Comparison of ENCODE assay signal across 8 cellular contexts in genomic region chr19:1169921-1170885, GRCh38. TPM values are rescaled to one million over a fixed set of nuclear protein-coding genes. Genes with fewer than 3 reads are reported as not detected.
A peak's percentile ranks its signal among the peaks of the same experiment; 100 is the strongest.
DNase-seq lines count a peak whose midpoint lies in the region; ATAC-seq, FAIRE-seq and TF ChIP-seq lines count a peak whose summit lies in the region.

No MANE protein-coding gene starts in this region.

- TF ChIP-seq RAD21 in SK-N-SH (IDR thresholded peaks at IDR 0.05; ENCODE audit: low read length), result no peak

- H3K4me3 ChIP-seq in SK-N-SH (ENCODE audit: low read depth in 2 of 2, low read length in 1 of 2), result peak overlapping the region; percentile 37 to 39; a peak in 3 of 4 replicates
- H3K4me3 ChIP-seq in esophagus squamous epithelium, result peak overlapping the region in 3 of 4 donors; percentile 38 to 87 (median 44)
- no peak overlapping the region for H3K4me3 ChIP-seq in psoas muscle

- peak overlapping the region; percentile 73 for H3K4me2 ChIP-seq in SK-N-SH

- no peak for TF ChIP-seq CTCF in D721Med (IDR thresholded peaks at IDR 0.05; ENCODE audit: insufficient read depth, missing control alignments)
- TF ChIP-seq CTCF in SK-N-SH (IDR thresholded peaks at IDR 0.05), result no peak
- TF ChIP-seq CTCF in esophagus squamous epithelium (IDR thresholded peaks at IDR 0.05), result no peak
- TF ChIP-seq CTCF in psoas muscle (IDR thresholded peaks at IDR 0.05), result no peak

- peak; percentile 89 for DNase-seq in D721Med (ENCODE audit: insufficient read length, low spot score)
- peak; percentile 87 for DNase-seq in SK-N-SH
- no peak for DNase-seq in esophagus squamous epithelium (lab: John Stamatoyannopoulos, UW)
- DNase-seq in psoas muscle, result peak; percentile 68 to 81
- DNase-seq in NCI-H187 (lab: John Stamatoyannopoulos, UW), result no peak

- no peaks in the 10 kb centered on the region for H3K9me3 ChIP-seq in SK-N-SH
- no peaks in the 10 kb centered on the region for H3K9me3 ChIP-seq in esophagus squamous epithelium
- no peaks in the 10 kb centered on the region for H3K9me3 ChIP-seq in psoas muscle

- TF ChIP-seq EP300 in SK-N-SH (IDR thresholded peaks at IDR 0.05; ENCODE audit: borderline replicate concordance in 1 of 2, low read depth in 1 of 2, low read length in 1 of 2), result no peak

- H3K79me2 ChIP-seq in SK-N-SH (ENCODE audit: insufficient read depth), result peaks cover 83% of the 10 kb centered on the region

- CTCF ChIA-PET in SK-N-SH (lab: Yijun Ruan, JAX), result interaction anchor here (1.3 kb wide), 1 partner anchor 52 kb away, joined by 3 read pairs; no protein-coding TSS in a partner anchor

- H3F3A ChIP-seq in SK-N-SH (replicated peaks; ENCODE audit: insufficient read depth), result peaks cover 13% of the 10 kb centered on the region

- peaks cover 25% of the 10 kb centered on the region for H4K20me1 ChIP-seq in SK-N-SH (ENCODE audit: insufficient read depth)

- no peaks in the 10 kb centered on the region for H3K27me3 ChIP-seq in SK-N-SH (ENCODE audit: insufficient read depth)
- H3K27me3 ChIP-seq in esophagus squamous epithelium, result no peaks in the 10 kb centered on the region
- no peaks in the 10 kb centered on the region for H3K27me3 ChIP-seq in psoas muscle (ENCODE audit: insufficient read depth in 3 of 3, low read length in 2 of 3)

- WGBS in SK-N-SH (ENCODE audit: low lambda C conversion rate), result 69% methylated on average over 32 of the region's 52 CpGs
- 49 to 70% methylated on average over 18 to 29 of the region's 52 CpGs for WGBS in esophagus squamous epithelium, 2 donors
- 84% methylated on average over 52 of the region's 52 CpGs for WGBS in psoas muscle, 3 donors

- intact Hi-C loops in esophagus squamous epithelium (cut with DNase I), result loop anchor here (10.0 kb wide), 1 partner anchor 55 kb away; no protein-coding TSS in a partner anchor
- intact Hi-C loops in psoas muscle (cut with DNase I), result loop anchor here in 1 of 2 donors (5.0 kb wide), 1 partner anchor 38 kb away; no protein-coding TSS in a partner anchor

- no peaks in the 10 kb centered on the region for H3K9me2 ChIP-seq in SK-N-SH

- POLR2A ChIA-PET in SK-N-SH (lab: Yijun Ruan, JAX), result no interaction called here

- peak; percentile 69 for FAIRE-seq in D721Med (lab: Jason Lieb, UNC)

- H2AFZ ChIP-seq in SK-N-SH (ENCODE audit: low read depth), result no peak overlapping the region

- ATAC-seq in psoas muscle, result no peak
- ATAC-seq in HG02938 (IDR thresholded peaks at IDR 0.05; ENCODE audit: unreplicated experiment), result no peak
- no peak for ATAC-seq in GM21619 (IDR thresholded peaks at IDR 0.05; ENCODE audit: unreplicated experiment)
- no peak for ATAC-seq in GM21576 (IDR thresholded peaks at IDR 0.05; ENCODE audit: unreplicated experiment)

- H3K36me3 ChIP-seq in SK-N-SH (replicated peaks in 1 of 2; ENCODE audit: control insufficient read depth in 1 of 2, insufficient read depth in 2 of 2, low read length in 1 of 2) (peaks cover 0 to 5% of the 10 kb centered on the region in 2 experiments), esophagus squamous epithelium (peaks cover 0 to 22% (median 0%) of the 10 kb centered on the region in 3 donors), psoas muscle (ENCODE audit: insufficient read depth in 1 of 2, low read depth in 1 of 2) (no peaks in the 10 kb centered on the region)

- TF ChIP-seq POLR2A in esophagus squamous epithelium (IDR thresholded peaks at IDR 0.05), result no peak

- H3K9ac ChIP-seq in SK-N-SH, result peak overlapping the region; percentile 45; the same call in 1 of the 2 replicates

- H3K4me1 ChIP-seq in SK-N-SH (ENCODE audit: control insufficient read depth in 1 of 2, insufficient read depth in 2 of 2, low read depth in 1 of 2, low read length in 1 of 2), result peaks cover 29 to 31% of the 10 kb centered on the region in 2 experiments; a peak in 3 of 4 replicates
- peaks cover 60 to 88% (median 62%) of the 10 kb centered on the region in 3 donors for H3K4me1 ChIP-seq in esophagus squamous epithelium
- H3K4me1 ChIP-seq in psoas muscle, result peaks cover 19% of the 10 kb centered on the region

- H3K27ac ChIP-seq in SK-N-SH (ENCODE audit: low read depth in 2 of 2, low read length in 1 of 2), result peak overlapping the region; percentile 53 to 69
- H3K27ac ChIP-seq in esophagus squamous epithelium, result peak overlapping the region; percentile 89 to 100 (median 96)
- peak overlapping the region; percentile 46 for H3K27ac ChIP-seq in psoas muscle

TF ChIP-seq in SK-N-SH, 30 proteins besides CTCF, POLR2A, EP300 and RAD21:
- TF ChIP-seq TAF1 (IDR thresholded peaks at IDR 0.05; ENCODE audit: borderline replicate concordance, low read depth, low read length), result peak; percentile 40; the same call in 1 of the 2 replicates
- TF ChIP-seq USF1 (IDR thresholded peaks at IDR 0.05; ENCODE audit: borderline replicate concordance, low read depth), result peak; percentile 95
- TF ChIP-seq, protein P1, sequence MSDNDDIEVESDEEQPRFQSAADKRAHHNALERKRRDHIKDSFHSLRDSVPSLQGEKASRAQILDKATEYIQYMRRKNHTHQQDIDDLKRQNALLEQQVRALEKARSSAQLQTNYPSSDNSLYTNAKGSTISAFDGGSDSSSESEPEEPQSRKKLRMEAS (IDR thresholded peaks at IDR 0.05; ENCODE audit: low read depth), result peak; percentile 84
- no peak for TF ChIP-seq TEAD4 (IDR thresholded peaks at IDR 0.05; ENCODE audit: borderline replicate concordance, insufficient read depth)
- peak; percentile 42 for TF ChIP-seq CHD2 (IDR thresholded peaks at IDR 0.05; ENCODE audit: low read length, partially characterized antibody)
- TF ChIP-seq USF2 (IDR thresholded peaks at IDR 0.05; ENCODE audit: borderline replicate concordance, low read depth, low read length), result peak; percentile 93
- no peak for TF ChIP-seq FOSL2 (IDR thresholded peaks at IDR 0.05; ENCODE audit: borderline replicate concordance, low read depth)
- peak; percentile 85 for TF ChIP-seq MXI1 (IDR thresholded peaks at IDR 0.05; ENCODE audit: low read depth, low read length)
- peak; percentile 62 for TF ChIP-seq GATA2 (CRISPR knock-in tag; IDR thresholded peaks at IDR 0.05)
- TF ChIP-seq RCOR1 (IDR thresholded peaks at IDR 0.05; ENCODE audit: low read length), result no peak

RNA-seq across cellular contexts. Expression of gene SBNO2, which starts 3.9 kb away (rescaled TPM):
- polyA plus RNA-seq in SK-N-SH (2012; rRNA removed) (15.7 and 18.3 TPM in 2 replicates), psoas muscle (10 to 100 TPM; 18.5 to 47.2 (median 20.2) TPM)
- 4.5 and 9.3 TPM in 2 replicates for polyA plus RNA-seq in SK-N-SH (2012; cell fraction: cytosol; rRNA removed)
- 69.0 and 70.1 TPM in 2 replicates for polyA plus RNA-seq in SK-N-SH (2012; cell fraction: nucleus; rRNA removed)
- total RNA-seq in esophagus squamous epithelium (10 to 100 TPM; 31.3 to 84.3 (median 68.3) TPM), psoas muscle (100 to 1,000 TPM in 1 of 4 donors, 10 to 100 TPM in 3; 20.9 to 138 (median 76.9) TPM)

RNA-seq across cellular contexts. Expression of gene STK11, which starts 35.4 kb away (rescaled TPM):
- polyA plus RNA-seq in SK-N-SH (2012; rRNA removed) (53.5 and 55.5 TPM in 2 replicates), psoas muscle (100 to 1,000 TPM in 1 of 3 donors, 10 to 100 TPM in 2; 64.9 to 133 (median 83.4) TPM)
- 27.7 and 37.8 TPM in 2 replicates for polyA plus RNA-seq in SK-N-SH (2012; cell fraction: cytosol; rRNA removed)
- 173 and 201 TPM in 2 replicates for polyA plus RNA-seq in SK-N-SH (2012; cell fraction: nucleus; rRNA removed)
- total RNA-seq in esophagus squamous epithelium (10 to 100 TPM; 59.3 to 68.5 (median 61.6) TPM), psoas muscle (10 to 100 TPM; 83.5 to 95.0 (median 88.3) TPM)

Comparison
In these comparisons a context has a peak if more than half of its experiments do, and no peak if none do; other contexts are left out.
1. DNase-seq: peak in D721Med (single experiment), SK-N-SH (single experiment) and psoas muscle (2 of 2); none in esophagus squamous epithelium (single experiment) and NCI-H187 (0 of 2).
2. Peak in every context shown above with its lines, with median percentiles within 50 percentile points of each other: H3K27ac ChIP-seq.